8 cellular contexts compared by ENCODE assay signal in genomic region chr10:132248455-132249231, GRCh38. TPM values are rescaled to one million over a fixed set of nuclear protein-coding genes. Genes with fewer than 3 reads are reported as not detected.
A peak's percentile ranks its signal among the peaks of the same experiment; 100 is the strongest.
DNase-seq lines count a peak whose midpoint lies in the region; ATAC-seq and TF ChIP-seq lines count a peak whose summit lies in the region.

No MANE protein-coding gene starts in this region.

- TF ChIP-seq CTCF in GM20000 (IDR thresholded peaks at IDR 0.05; ENCODE audit: extremely low read depth, missing control alignments) (no peak), hepatocyte (IDR thresholded peaks at IDR 0.05; ENCODE audit: poor library complexity) (no peak)

- H3K9me2 ChIP-seq in hepatocyte (replicated peaks; ENCODE audit: insufficient read depth), result no peaks in the 10 kb centered on the region

- no peaks in the 10 kb centered on the region for H3K27me3 ChIP-seq in hepatocyte

- no peaks in the 10 kb centered on the region for H4K20me1 ChIP-seq in hepatocyte (ENCODE audit: insufficient read depth, poor library complexity, severe bottlenecking)

- no peaks in the 10 kb centered on the region for H3K36me3 ChIP-seq in hepatocyte (replicated peaks; ENCODE audit: insufficient read depth, low read depth)

- H3K27ac ChIP-seq in hepatocyte, result no peak overlapping the region

- H2AFZ ChIP-seq in hepatocyte, result peak overlapping the region; percentile 52

- intact Hi-C loops in activated T-helper 1 cell treated with anti-CD3 and anti-CD28 coated beads, Interleukin-12 subunit alpha, Interleukin-12 subunit beta, Interleukin-2, Interleukin-4 antibody, amounts not matched to agents 30 ng/mL and 10 ng/mL and 1 ng/mL, durations not matched to agents 14 hours and 24 hours and 36 hours (cut with micrococcal nuclease), result no loop called here

- DNase-seq in GM20000 (ENCODE audit: low spot score), result peak; percentile 94
- DNase-seq in NCI-H526 treated with DMSO at 0.1 percent for 48 hours (lab: John Stamatoyannopoulos, UW), result peak; percentile 5
- DNase-seq in activated T-helper 1 cell treated with anti-CD3 and anti-CD28 coated beads, Interleukin-12 subunit alpha, Interleukin-12 subunit beta, Interleukin-2, Interleukin-4 antibody, amounts not matched to agents 30 ng/mL and 10 ng/mL and 1 ng/mL, durations not matched to agents 14 hours and 24 hours and 36 hours (ENCODE audit: low spot score), result peak; percentile 16
- DNase-seq in hepatocyte (ENCODE audit: low spot score), result peak; percentile 84
- peak; percentile 25 to 68 for DNase-seq in stimulated activated CD4-positive, alpha-beta T cell treated with anti-CD3 and anti-CD28 coated beads, Interleukin-1b, Interleukin-23, amount 100 ng/mL, for 4 hours (ENCODE audit: low read depth in 2 of 2)
- no peak for DNase-seq in NCI-H2227 treated with DMSO at 0.1 percent for 48 hours (lab: John Stamatoyannopoulos, UW)
- no peak for DNase-seq in mesenteric fat pad (ENCODE audit: low spot score)

- H3K4me1 Mint-ChIP-seq in activated T-helper 1 cell treated with anti-CD3 and anti-CD28 coated beads, Interleukin-12 subunit alpha, Interleukin-12 subunit beta, Interleukin-2, Interleukin-4 antibody, amounts not matched to agents 30 ng/mL and 10 ng/mL and 1 ng/mL, durations not matched to agents 14 hours and 24 hours and 36 hours (ENCODE audit: low read depth), result no peaks in the 10 kb centered on the region

- H3K36me3 Mint-ChIP-seq in activated T-helper 1 cell treated with anti-CD3 and anti-CD28 coated beads, Interleukin-12 subunit alpha, Interleukin-12 subunit beta, Interleukin-2, Interleukin-4 antibody, amounts not matched to agents 30 ng/mL and 10 ng/mL and 1 ng/mL, durations not matched to agents 14 hours and 24 hours and 36 hours (ENCODE audit: low read depth), result no peaks in the 10 kb centered on the region

- 44% methylated on average over 32 of the region's 38 CpGs for WGBS in hepatocyte (ENCODE audit: low lambda C conversion rate, missing lambda C conversion rate)

- H3K4me1 ChIP-seq in hepatocyte (ENCODE audit: insufficient read depth), result peaks cover 5% of the 10 kb centered on the region

- no peak for ATAC-seq in GM21825 (IDR thresholded peaks at IDR 0.05; ENCODE audit: unreplicated experiment)

- H3K4me3 ChIP-seq in hepatocyte, result peak overlapping the region; percentile 45

- H3K79me2 ChIP-seq in hepatocyte, result no peaks in the 10 kb centered on the region

- H3K4me3 Mint-ChIP-seq in activated T-helper 1 cell treated with anti-CD3 and anti-CD28 coated beads, Interleukin-12 subunit alpha, Interleukin-12 subunit beta, Interleukin-2, Interleukin-4 antibody, amounts not matched to agents 30 ng/mL and 10 ng/mL and 1 ng/mL, durations not matched to agents 14 hours and 24 hours and 36 hours, result no peak overlapping the region

- H3K9me3 ChIP-seq in hepatocyte (ENCODE audit: low read depth), result no peaks in the 10 kb centered on the region

- no peak overlapping the region for H3K27ac Mint-ChIP-seq in activated T-helper 1 cell treated with anti-CD3 and anti-CD28 coated beads, Interleukin-12 subunit alpha, Interleukin-12 subunit beta, Interleukin-2, Interleukin-4 antibody, amounts not matched to agents 30 ng/mL and 10 ng/mL and 1 ng/mL, durations not matched to agents 14 hours and 24 hours and 36 hours

- no peaks in the 10 kb centered on the region for H3K9me3 Mint-ChIP-seq in activated T-helper 1 cell treated with anti-CD3 and anti-CD28 coated beads, Interleukin-12 subunit alpha, Interleukin-12 subunit beta, Interleukin-2, Interleukin-4 antibody, amounts not matched to agents 30 ng/mL and 10 ng/mL and 1 ng/mL, durations not matched to agents 14 hours and 24 hours and 36 hours

- H3K27me3 Mint-ChIP-seq in activated T-helper 1 cell treated with anti-CD3 and anti-CD28 coated beads, Interleukin-12 subunit alpha, Interleukin-12 subunit beta, Interleukin-2, Interleukin-4 antibody, amounts not matched to agents 30 ng/mL and 10 ng/mL and 1 ng/mL, durations not matched to agents 14 hours and 24 hours and 36 hours (ENCODE audit: insufficient read depth), result no peaks in the 10 kb centered on the region

- H3K4me2 ChIP-seq in hepatocyte, result peak overlapping the region; percentile 84

RNA-seq across cellular contexts. Expression of gene STK32C, which starts 59.1 kb away (rescaled TPM):
- total RNA-seq in activated T-helper 1 cell treated with anti-CD3 and anti-CD28 coated beads, Interleukin-12 subunit alpha, Interleukin-12 subunit beta, Interleukin-2, Interleukin-4 antibody, amounts not matched to agents 30 ng/mL and 10 ng/mL and 1 ng/mL, durations not matched to agents 14 hours and 24 hours and 36 hours, result 14.6 and 15.5 TPM in 2 replicates
- total RNA-seq in hepatocyte (4.8 and 7.9 TPM in 2 replicates), mesenteric fat pad (18.3 TPM)
- polyA plus RNA-seq in hepatocyte, result 9.6 and 12.2 TPM in 2 replicates

Comparison
In these comparisons a context has a peak if more than half of its experiments do, and no peak if none do; other contexts are left out.
1. DNase-seq: peak in GM20000 (single experiment), NCI-H526 treated with DMSO at 0.1 percent for 48 hours (single experiment), activated T-helper 1 cell treated with anti-CD3 and anti-CD28 coated beads, Interleukin-12 subunit alpha, Interleukin-12 subunit beta, Interleukin-2, Interleukin-4 antibody, amounts not matched to agents 30 ng/mL and 10 ng/mL and 1 ng/mL, durations not matched to agents 14 hours and 24 hours and 36 hours (single experiment), hepatocyte (single experiment) and stimulated activated CD4-positive, alpha-beta T cell treated with anti-CD3 and anti-CD28 coated beads, Interleukin-1b, Interleukin-23, amount 100 ng/mL, for 4 hours (2 of 2); none in NCI-H2227 treated with DMSO at 0.1 percent for 48 hours (single experiment) and mesenteric fat pad (single experiment).